8 cellular contexts compared by ENCODE assay signal in genomic region chr1:193183019-193183643, GRCh38. TPM values are rescaled to one million over a fixed set of nuclear protein-coding genes. Genes with fewer than 3 reads are reported as not detected.
A peak's percentile ranks its signal among the peaks of the same experiment; 100 is the strongest.
DNase-seq lines count a peak whose midpoint lies in the region; ATAC-seq, FAIRE-seq and TF ChIP-seq lines count a peak whose summit lies in the region.

No MANE protein-coding gene starts in this region.

- H2AK9ac ChIP-seq in IMR-90 (replicated peaks; ENCODE audit: low read depth, low read length, poor library complexity), result no peak overlapping the region

- H3K9me3 ChIP-seq in DOHH2 (ENCODE audit: control insufficient read depth, insufficient read depth, low read length), result no peaks in the 10 kb centered on the region
- no peaks in the 10 kb centered on the region for H3K9me3 ChIP-seq in IMR-90 (ENCODE audit: control insufficient read depth, insufficient read depth, low read length)
- no peaks in the 10 kb centered on the region for H3K9me3 ChIP-seq in NT2/D1 (ENCODE audit: insufficient read depth, low read length)

- peaks cover 2% of the 10 kb centered on the region; the same call in 1 of the 2 replicates for H3F3A ChIP-seq in DOHH2 (ENCODE audit: control insufficient read depth, insufficient read depth)

- intact Hi-C loops in IMR-90 (cut with micrococcal nuclease), result loop anchor here (1.0 to 10.0 kb wide), 5 partner anchors 154 to 1112 kb away; no protein-coding TSS in a partner anchor

- in situ Hi-C loops in IMR-90 (cut with MboI; ENCODE audit: low sequenced_read_pairs), result loop anchor here (25.0 kb wide), 2 partner anchors 379 to 1104 kb away; no protein-coding TSS in a partner anchor

- no peak overlapping the region for H3K56ac ChIP-seq in IMR-90 (ENCODE audit: extremely low read depth, insufficient read depth, low read length)

- H2AFZ ChIP-seq in IMR-90 (replicated peaks; ENCODE audit: low read length, poor library complexity), result no peak overlapping the region

- H3K18ac ChIP-seq in IMR-90 (ENCODE audit: low read depth, low read length), result no peak overlapping the region; the same call in 1 of the 2 replicates

- H3K36me3 Mint-ChIP-seq in activated naive CD8-positive, alpha-beta T cell treated with anti-CD3 and anti-CD28 coated beads, Interleukin-2, amount 50 U/mL, for 24 hours (ENCODE audit: low read depth), result peaks cover 5% of the 10 kb centered on the region

- H2BK120ac ChIP-seq in IMR-90 (ENCODE audit: low read depth, low read length), result no peak overlapping the region

- TF ChIP-seq RAD21 in IMR-90 (IDR thresholded peaks at IDR 0.05; ENCODE audit: low read length), result peak; percentile 79

- TF ChIP-seq CTCF in DOHH2 (IDR thresholded peaks at IDR 0.05; ENCODE audit: low read depth, low read length, poor library complexity, severe bottlenecking) (peak; percentile 71), IMR-90 (conservative IDR thresholded peaks at IDR 0.05; ENCODE audit: low read depth, low read length) (peak; percentile 77)

- H3K4me1 Mint-ChIP-seq in activated naive CD8-positive, alpha-beta T cell treated with anti-CD3 and anti-CD28 coated beads, Interleukin-2, amount 50 U/mL, for 24 hours, result peaks cover 41% of the 10 kb centered on the region

- H4K91ac ChIP-seq in IMR-90 (ENCODE audit: insufficient read depth, low read depth, low read length), result no peak overlapping the region

- no peaks in the 10 kb centered on the region for H3K27me3 Mint-ChIP-seq in activated naive CD8-positive, alpha-beta T cell treated with anti-CD3 and anti-CD28 coated beads, Interleukin-2, amount 50 U/mL, for 24 hours

- H3K79me1 ChIP-seq in IMR-90 (ENCODE audit: low read depth in 1 of 2, low read length in 2 of 2), result peaks cover 6 to 33% of the 10 kb centered on the region in 2 experiments; a peak in 3 of 4 replicates

- no peaks in the 10 kb centered on the region for H3K9me3 Mint-ChIP-seq in activated naive CD8-positive, alpha-beta T cell treated with anti-CD3 and anti-CD28 coated beads, Interleukin-2, amount 50 U/mL, for 24 hours

- H4K20me1 ChIP-seq in DOHH2 (ENCODE audit: control insufficient read depth, insufficient read depth, low read depth, low read length) (no peaks in the 10 kb centered on the region; the same call in 1 of the 2 replicates), IMR-90 (ENCODE audit: insufficient read depth, low read length) (peaks cover 7% of the 10 kb centered on the region; the same call in 1 of the 2 replicates)

- no peak overlapping the region for H4K5ac ChIP-seq in IMR-90 (ENCODE audit: low read depth, low read length)

- H3K9ac ChIP-seq in IMR-90 (ENCODE audit: low read depth, low read length) (peak overlapping the region; percentile 37; the same call in 1 of the 2 replicates), NT2/D1 (ENCODE audit: insufficient read length, low read depth) (no peak overlapping the region)

- H3K4me1 ChIP-seq in DOHH2 (ENCODE audit: control insufficient read depth, low read length) (peaks cover 9% of the 10 kb centered on the region), IMR-90 (ENCODE audit: control insufficient read depth, insufficient read depth, low read length) (peaks cover 6% of the 10 kb centered on the region; the same call in 1 of the 2 replicates), NT2/D1 (ENCODE audit: insufficient read depth, insufficient read length) (no peaks in the 10 kb centered on the region)

- DNase-seq in IMR-90 (peak; percentile 71), NT2/D1 (ENCODE audit: low read depth, low spot score) (peak; percentile 47), lung microvascular endothelial cell (ENCODE audit: low read depth in 2 of 2) (peak; percentile 65 to 79), HuH-7.5 (ENCODE audit: low spot score) (no peak)
- no peak for DNase-seq in activated naive CD8-positive, alpha-beta T cell treated with anti-CD3 and anti-CD28 coated beads, Interleukin-2, amount 50 U/mL, for 24 hours

- H3K27ac ChIP-seq in DOHH2 (ENCODE audit: low read depth, low read length) (no peak overlapping the region), IMR-90 (ENCODE audit: insufficient read depth, low read length) (peak overlapping the region; percentile 52; the same call in 1 of the 2 replicates)

- H2AK5ac ChIP-seq in IMR-90 (ENCODE audit: low read depth, low read length), result no peak overlapping the region

- no peak overlapping the region for H3K4ac ChIP-seq in IMR-90 (ENCODE audit: low read depth, low read length)

- H4K8ac ChIP-seq in IMR-90 (ENCODE audit: low read depth in 2 of 2, low read length in 2 of 2), result no peak overlapping the region

- CTCF ChIA-PET in IMR-90 (lab: Yijun Ruan, JAX), result interaction anchor here (0.5 to 1.1 kb wide), 4 partner anchors 129 to 1867 kb away, joined by 3 to 4 read pairs (median 4); no protein-coding TSS in a partner anchor

- no peaks in the 10 kb centered on the region for H3K9me2 ChIP-seq in DOHH2 (replicated peaks; ENCODE audit: control insufficient read depth, low read length)

- BruUV-seq in IMR-90 (replicated peaks; lab: Mats Ljungman, UMichigan), result no TSS peak

- peak; percentile 66 for ATAC-seq in GM21515 (IDR thresholded peaks at IDR 0.05; ENCODE audit: unreplicated experiment)
- peak; percentile 74 for ATAC-seq in IMR-90 (ENCODE audit: low read depth)
- ATAC-seq in activated naive CD8-positive, alpha-beta T cell treated with anti-CD3 and anti-CD28 coated beads, Interleukin-2, amount 50 U/mL, for 24 hours, result no peak

- POLR2A ChIA-PET in IMR-90 (lab: Charles Lee; ENCODE audit: unreplicated experiment), result no interaction called here

- peaks cover 44% of the 10 kb centered on the region for H3K79me2 ChIP-seq in DOHH2 (ENCODE audit: control insufficient read depth, low read length)

- no peak overlapping the region for H3K27ac Mint-ChIP-seq in activated naive CD8-positive, alpha-beta T cell treated with anti-CD3 and anti-CD28 coated beads, Interleukin-2, amount 50 U/mL, for 24 hours

- no peak overlapping the region for H3K14ac ChIP-seq in IMR-90 (replicated peaks; ENCODE audit: low read depth, low read length)

- H3K27me3 ChIP-seq in DOHH2 (ENCODE audit: control insufficient read depth, low read length) (no peaks in the 10 kb centered on the region), IMR-90 (ENCODE audit: control insufficient read depth, insufficient read depth, low read length) (no peaks in the 10 kb centered on the region), NT2/D1 (ENCODE audit: insufficient read depth, insufficient read length) (no peaks in the 10 kb centered on the region)

- no peak overlapping the region for H2BK20ac ChIP-seq in IMR-90 (ENCODE audit: low read depth, low read length)

- peak; percentile 92 for FAIRE-seq in colon (lab: Jason Lieb, UNC)

- no peak overlapping the region for H2BK15ac ChIP-seq in IMR-90 (ENCODE audit: low read depth, low read length)

- H3K9me1 ChIP-seq in IMR-90 (ENCODE audit: insufficient read depth, low read length), result no peaks in the 10 kb centered on the region

- H3K23ac ChIP-seq in IMR-90 (ENCODE audit: low read depth, low read length), result no peak overlapping the region

- H3K4me2 ChIP-seq in DOHH2 (ENCODE audit: low read length) (no peak overlapping the region), IMR-90 (ENCODE audit: low read depth, low read length) (peak overlapping the region; percentile 83)

- H3K4me3 Mint-ChIP-seq in activated naive CD8-positive, alpha-beta T cell treated with anti-CD3 and anti-CD28 coated beads, Interleukin-2, amount 50 U/mL, for 24 hours, result no peak overlapping the region

- no CpG with 5 or more reads among the region's 2 CpGs for whole genome bisulfite sequencing in IMR-90 (ENCODE audit: extremely low coverage in 2 of 2, insufficient read length in 1 of 2), 2 experiments

- H3K4me3 ChIP-seq in DOHH2 (ENCODE audit: low read length) (no peak overlapping the region), IMR-90 (ENCODE audit: insufficient read depth, low read depth, low read length) (peak overlapping the region; percentile 32; the same call in 1 of the 2 replicates), NT2/D1 (ENCODE audit: insufficient read length, low read depth) (no peak overlapping the region)

- peak overlapping the region; percentile 24 for H2BK5ac ChIP-seq in IMR-90 (ENCODE audit: low read depth, low read length, poor library complexity, severe bottlenecking)

- dilution Hi-C loops in IMR-90 (cut with HindIII; ENCODE audit: low sequenced_read_pairs, unreplicated experiment), result no loop called here

- H3K36me3 ChIP-seq in DOHH2 (ENCODE audit: control insufficient read depth, low read length) (no peaks in the 10 kb centered on the region), IMR-90 (ENCODE audit: control insufficient read depth, insufficient read depth, low read length) (no peaks in the 10 kb centered on the region), NT2/D1 (ENCODE audit: insufficient read depth, insufficient read length, low read length) (no peaks in the 10 kb centered on the region)

- no peak for TF ChIP-seq POLR2A in IMR-90 (IDR thresholded peaks at IDR 0.05; ENCODE audit: low read depth, low read length)

TF ChIP-seq in IMR-90, 13 proteins besides CTCF, POLR2A, EP300 and RAD21:
- TF ChIP-seq SMC3 (IDR thresholded peaks at IDR 0.05; ENCODE audit: low read depth, low read length) (peak; percentile 60), NFE2L2 (IDR thresholded peaks at IDR 0.05; ENCODE audit: low read depth, low read length) (no peak)

RNA-seq across cellular contexts. Expression of gene B3GALT2, which starts 3.3 kb away (rescaled TPM):
- 4.5 and 5.8 TPM in 2 replicates for total RNA-seq in IMR-90 (2012; rRNA removed)
- polyA plus RNA-seq in IMR-90 (2012; rRNA removed), result 1.1 and 1.8 TPM in 2 replicates
- 0.18 and 0.28 TPM in 2 replicates for polyA plus RNA-seq in IMR-90 (2012; cell fraction: cytosol; rRNA removed)
- 0.04 and 0.40 TPM in 2 replicates for polyA plus RNA-seq in IMR-90 (2012; cell fraction: nucleus; rRNA removed; ENCODE audit: low replicate concordance)
- total RNA-seq in lung microvascular endothelial cell, result 3.7 and 5.0 TPM in 2 replicates

Comparison
In these comparisons a context has a peak if more than half of its experiments do, and no peak if none do; other contexts are left out.
1. DNase-seq: peak in IMR-90 (single experiment), NT2/D1 (single experiment) and lung microvascular endothelial cell (2 of 2); none in HuH-7.5 (single experiment) and activated naive CD8-positive, alpha-beta T cell treated with anti-CD3 and anti-CD28 coated beads, Interleukin-2, amount 50 U/mL, for 24 hours (single experiment).